ENCODE assay signal across 22 cellular contexts in the genomic region with DNA sequence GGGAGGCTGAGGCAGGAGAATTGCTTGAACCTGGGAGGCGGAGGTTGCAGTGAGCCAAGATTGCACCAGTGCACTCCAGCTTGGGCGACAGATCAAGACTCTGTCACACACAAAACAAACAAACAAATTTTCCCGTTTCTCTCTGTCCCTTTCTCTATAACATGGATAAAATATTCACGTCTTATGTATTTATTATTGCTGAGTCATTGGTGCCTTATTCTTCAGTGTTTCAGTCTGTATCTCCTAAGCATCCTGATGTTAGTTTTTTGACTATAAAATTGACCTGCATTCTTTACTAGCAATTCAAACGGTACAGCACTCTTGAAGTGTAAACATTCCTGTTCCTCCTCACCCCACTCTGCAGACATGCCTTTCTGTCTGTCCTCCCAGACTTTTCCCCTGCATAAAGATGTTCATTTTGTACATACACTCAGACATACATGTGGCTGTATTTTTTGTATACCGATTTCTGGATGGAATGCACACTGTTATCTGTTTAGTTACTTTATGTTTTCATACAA. TPM values are rescaled to one million over a fixed set of nuclear protein-coding genes. Genes with fewer than 3 reads are reported as not detected.
"Had no signal": no experiment of that assay in that cellular context is flagged by ENCODE, and none has a peak within 500 bp of the region (broad histone marks: within the 10 kb centered on the region; RNA-seq: fewer than 3 reads in every experiment).

No MANE protein-coding gene starts in this region.

- H3K27me3 Mint-ChIP-seq: progenitor cell of endocrine pancreas had no signal

- DNase-seq: activated CD4-positive, alpha-beta T cell treated with anti-CD3 and anti-CD28 coated beads for 1 hour; activated effector memory CD4-positive, alpha-beta T cell treated with Interleukin-2 at 50 U/mL for 16 hours; aorta; cortex of kidney; effector CD4-positive, alpha-beta T cell; left ventricle myocardium superior; mesendoderm; nephron progenitor cell; small intestine; stimulated activated CD4-positive, alpha-beta T cell treated with anti-CD3 and anti-CD28 coated beads, Interleukin-4, amount 100 ng/mL, for 4 hours; stimulated activated CD8-positive, alpha-beta memory T cell treated with anti-CD3 and anti-CD28 coated beads, Interleukin-4, amount 100 ng/mL, for 48 hours; stomach; testis; upper lobe of left lung had no signal

- H3K27ac Mint-ChIP-seq: progenitor cell of endocrine pancreas had no signal

- H3K27ac ChIP-seq: esophagus muscularis mucosa, hepatocyte, right atrium auricular region, stomach, testis had no signal

- H3K4me1 ChIP-seq: esophagus muscularis mucosa, right atrium auricular region, stomach, upper lobe of left lung had no signal

- ATAC-seq: left ventricle myocardium superior, SK-N-SH treated with all-trans-retinoic acid at 6 μM for 48 hours had no signal

- H3K4me3 Mint-ChIP-seq: nephron progenitor cell had no signal

- H3K9me3 Mint-ChIP-seq: nephron progenitor cell had no signal

- H3K4me3 ChIP-seq: esophagus muscularis mucosa, hepatocyte, right atrium auricular region, stomach, testis, upper lobe of left lung had no signal

- H3K9me3 ChIP-seq: esophagus muscularis mucosa, right atrium auricular region, stomach, testis, upper lobe of left lung had no signal

- H3K27me3 ChIP-seq: esophagus muscularis mucosa, hepatocyte, right atrium auricular region, stomach, testis, upper lobe of left lung had no signal

RNA-seq across cellular contexts. Expression of a gene that starts 24.7 kb away (rescaled TPM):
- total RNA-seq: glomerular endothelial cell; kidney epithelial cell; T-helper 1 cell treated with Interleukin-12 subunit alpha and Interleukin-12 subunit beta and Interleukin-4 antibody, amounts not matched to agents 30 ng/mL and 1 ng/mL, for 36 hours had no signal

RNA-seq across cellular contexts. Expression of a gene that starts 29.4 kb away (rescaled TPM):
- total RNA-seq: glomerular endothelial cell; kidney epithelial cell; progenitor cell of endocrine pancreas; T-helper 1 cell treated with Interleukin-12 subunit alpha and Interleukin-12 subunit beta and Interleukin-4 antibody, amounts not matched to agents 30 ng/mL and 1 ng/mL, for 36 hours had no signal

RNA-seq across cellular contexts. Expression of a gene that starts 38.1 kb away (rescaled TPM):
- total RNA-seq: glomerular endothelial cell; kidney epithelial cell; T-helper 1 cell treated with Interleukin-12 subunit alpha and Interleukin-12 subunit beta and Interleukin-4 antibody, amounts not matched to agents 30 ng/mL and 1 ng/mL, for 36 hours had no signal
